Comparison of ENCODE assay signal across 28 cellular contexts in genomic region chr10:5556576-5556975, GRCh38. TPM values are rescaled to one million over a fixed set of nuclear protein-coding genes. Genes with fewer than 3 reads are reported as not detected.
A peak's percentile ranks its signal among the peaks of the same experiment; 100 is the strongest.
DNase-seq lines count a peak whose midpoint lies in the region; ATAC-seq and TF ChIP-seq lines count a peak whose summit lies in the region.
"Had no signal": no experiment of that assay in that cellular context is flagged by ENCODE, and none has a peak within 500 bp of the region (broad histone marks: within the 10 kb centered on the region; RNA-seq: fewer than 3 reads in every experiment).

No MANE protein-coding gene starts in this region.

- H3K27ac ChIP-seq in VCaP (peak overlapping the region; percentile 99), esophagus muscularis mucosa (replicated peaks in 1 of 4) (peak overlapping the region; percentile 77 to 84 (median 78)), neural progenitor cell (no peak overlapping the region), thoracic aorta (peak overlapping the region; percentile 75 to 85), PC-9 (no peak overlapping the region)
- H3K27ac ChIP-seq: BLaER1 treated with 17β-estradiol and CSF1 and Interleukin-3, amounts not matched to agents 10 nM and 100 nM; breast epithelium; neutrophil; RWPE1; WERI-Rb-1 had no signal

- no peak for ATAC-seq in thoracic aorta (ENCODE audit: insufficient number of reproducible peaks, low FRiP score, low read depth)
- ATAC-seq in HG03442 (IDR thresholded peaks at IDR 0.05; ENCODE audit: unreplicated experiment) = no peak
- ATAC-seq: activated T-helper 17 cell treated with anti-CD3 and anti-CD28 coated beads, Interleukin-2, amount 50 U/mL, for 72 hours; heart left ventricle had no signal

- no peaks in the 10 kb centered on the region for H3K9me3 Mint-ChIP-seq in neural progenitor cell
- H3K9me3 Mint-ChIP-seq: activated CD4-positive, alpha-beta T cell treated with anti-CD3 and anti-CD28 coated beads, Interleukin-2, amount 10 ng/mL, durations not matched to agents 24 days and 14 days; activated T-helper 17 cell treated with anti-CD3 and anti-CD28 coated beads, Interleukin-2, amount 50 U/mL, for 72 hours; stimulated activated naive CD8-positive, alpha-beta T cell treated with anti-CD3 and anti-CD28 coated beads, Interleukin-15, Interleukin-2, amounts not matched to agents 100 ng/mL and 50 ng/mL, for 24 hours; type B pancreatic cell had no signal

- H3K4me3 Mint-ChIP-seq in neural progenitor cell = no peak overlapping the region
- H3K4me3 Mint-ChIP-seq: activated CD4-positive, alpha-beta T cell treated with anti-CD3 and anti-CD28 coated beads, Interleukin-2, amount 10 ng/mL, durations not matched to agents 24 days and 14 days; activated T-helper 17 cell treated with anti-CD3 and anti-CD28 coated beads, Interleukin-2, amount 50 U/mL, for 72 hours; stimulated activated naive CD8-positive, alpha-beta T cell treated with anti-CD3 and anti-CD28 coated beads, Interleukin-15, Interleukin-2, amounts not matched to agents 100 ng/mL and 50 ng/mL, for 24 hours; type B pancreatic cell had no signal

- H4K20me1 ChIP-seq in neural progenitor cell (ENCODE audit: low read depth) = no peaks in the 10 kb centered on the region
- no peaks in the 10 kb centered on the region for H4K20me1 ChIP-seq in PC-9 (ENCODE audit: insufficient read depth)
- H4K20me1 ChIP-seq: BLaER1 treated with 17β-estradiol and CSF1 and Interleukin-3, amounts not matched to agents 10 nM and 100 nM had no signal

- DNase-seq in esophagus muscularis mucosa (ENCODE audit: extremely low spot score) (no peak), neural progenitor cell (ENCODE audit: low spot score) (no peak), thoracic aorta (ENCODE audit: low spot score) (no peak), PC-9 (no peak), NCI-H510A (lab: John Stamatoyannopoulos, UW) (no peak)
- DNase-seq: activated CD4-positive, alpha-beta T cell treated with anti-CD3 and anti-CD28 coated beads, Interleukin-2, amount 10 ng/mL, durations not matched to agents 24 days and 14 days; activated naive CD4-positive, alpha-beta T cell treated with anti-CD3 and anti-CD28 coated beads, Interleukin-2, amount 50 U/mL, for 16 hours; amniotic stem cell; effector CD8-positive, alpha-beta T cell; HCEC 1CT; kidney glomerular epithelial cell; mammary epithelial cell; NCI-H146; SK-N-SH; WERI-Rb-1 had no signal

- H3K27me3 Mint-ChIP-seq in neural progenitor cell (ENCODE audit: insufficient read depth, low read depth) = peaks cover 10% of the 10 kb centered on the region
- H3K27me3 Mint-ChIP-seq: stimulated activated naive CD8-positive, alpha-beta T cell treated with anti-CD3 and anti-CD28 coated beads, Interleukin-15, Interleukin-2, amounts not matched to agents 100 ng/mL and 50 ng/mL, for 24 hours had no signal

- H3K9me2 ChIP-seq in PC-9 (ENCODE audit: insufficient read depth) = no peaks in the 10 kb centered on the region
- H3K9me2 ChIP-seq: SK-N-SH had no signal

- peaks cover 0 to 95% (median 85%) of the 10 kb centered on the region in 4 donors for H3K4me1 ChIP-seq in esophagus muscularis mucosa
- H3K4me1 ChIP-seq in neural progenitor cell = peaks cover 12% of the 10 kb centered on the region
- peaks cover 33 to 98% of the 10 kb centered on the region in 2 donors for H3K4me1 ChIP-seq in thoracic aorta (ENCODE audit: control insufficient read depth in 1 of 2, low read depth in 2 of 2)
- H3K4me1 ChIP-seq in PC-9 (replicated peaks; ENCODE audit: insufficient read depth) = peaks cover 28% of the 10 kb centered on the region

- H3K36me3 ChIP-seq in esophagus muscularis mucosa = no peaks in the 10 kb centered on the region
- H3K36me3 ChIP-seq in neural progenitor cell = no peaks in the 10 kb centered on the region
- no peaks in the 10 kb centered on the region for H3K36me3 ChIP-seq in thoracic aorta
- no peaks in the 10 kb centered on the region for H3K36me3 ChIP-seq in PC-9 (ENCODE audit: low read depth)
- H3K36me3 ChIP-seq: BLaER1 treated with 17β-estradiol and CSF1 and Interleukin-3, amounts not matched to agents 10 nM and 100 nM; breast epithelium; heart left ventricle; neutrophil; prostate gland; WERI-Rb-1 had no signal

- H3K9me3 ChIP-seq in esophagus muscularis mucosa (no peaks in the 10 kb centered on the region), neural progenitor cell (ENCODE audit: low read depth) (no peaks in the 10 kb centered on the region), thoracic aorta (no peaks in the 10 kb centered on the region), PC-9 (ENCODE audit: insufficient read depth, low read depth) (no peaks in the 10 kb centered on the region)
- H3K9me3 ChIP-seq: BLaER1 treated with 17β-estradiol and CSF1 and Interleukin-3, amounts not matched to agents 10 nM and 100 nM; breast epithelium; heart left ventricle; neutrophil; prostate gland; SK-N-SH had no signal

- no peak overlapping the region for H3K4me3 ChIP-seq in esophagus muscularis mucosa
- H3K4me3 ChIP-seq in neural progenitor cell = no peak overlapping the region
- H3K4me3 ChIP-seq in thoracic aorta = no peak overlapping the region
- H3K4me3 ChIP-seq in PC-9 = no peak overlapping the region
- H3K4me3 ChIP-seq: BLaER1 treated with 17β-estradiol and CSF1 and Interleukin-3, amounts not matched to agents 10 nM and 100 nM; breast epithelium; heart left ventricle; prostate gland had no signal

- intact Hi-C loops in esophagus muscularis mucosa (cut with DNase I) = no loop called here
- intact Hi-C loops in PC-9 (cut with micrococcal nuclease; ENCODE audit: unreplicated experiment) = no loop called here

- 83% methylated on average over 11 of the region's 11 CpGs for WGBS in esophagus muscularis mucosa

- H3F3A ChIP-seq in neural progenitor cell (ENCODE audit: low read depth) = no peaks in the 10 kb centered on the region
- peaks cover 17% of the 10 kb centered on the region for H3F3A ChIP-seq in PC-9 (ENCODE audit: insufficient read depth, low read depth)

- H3K27ac Mint-ChIP-seq in neural progenitor cell = peak overlapping the region; percentile 63
- H3K27ac Mint-ChIP-seq: activated CD4-positive, alpha-beta T cell treated with anti-CD3 and anti-CD28 coated beads, Interleukin-2, amount 10 ng/mL, durations not matched to agents 24 days and 14 days; activated T-helper 17 cell treated with anti-CD3 and anti-CD28 coated beads, Interleukin-2, amount 50 U/mL, for 72 hours; stimulated activated naive CD8-positive, alpha-beta T cell treated with anti-CD3 and anti-CD28 coated beads, Interleukin-15, Interleukin-2, amounts not matched to agents 100 ng/mL and 50 ng/mL, for 24 hours; type B pancreatic cell had no signal

- H3K4me2 ChIP-seq in neural progenitor cell = no peak overlapping the region
- H3K4me2 ChIP-seq in PC-9 = no peak overlapping the region
- H3K4me2 ChIP-seq: BLaER1 treated with 17β-estradiol and CSF1 and Interleukin-3, amounts not matched to agents 10 nM and 100 nM; SK-N-SH had no signal

- no peaks in the 10 kb centered on the region for H3K36me3 Mint-ChIP-seq in neural progenitor cell
- H3K36me3 Mint-ChIP-seq: type B pancreatic cell had no signal

- TF ChIP-seq EP300 in esophagus muscularis mucosa (IDR thresholded peaks at IDR 0.05) = no peak

- H3K79me2 ChIP-seq in neural progenitor cell (ENCODE audit: low read depth) (no peaks in the 10 kb centered on the region), PC-9 (ENCODE audit: low read depth) (no peaks in the 10 kb centered on the region)

- H3K9ac ChIP-seq in neural progenitor cell = no peak overlapping the region
- H3K9ac ChIP-seq: BLaER1 treated with 17β-estradiol and CSF1 and Interleukin-3, amounts not matched to agents 10 nM and 100 nM; SK-N-SH had no signal

- H3K4me1 Mint-ChIP-seq in neural progenitor cell = peaks cover 40% of the 10 kb centered on the region

- H2AFZ ChIP-seq in neural progenitor cell (replicated peaks) = no peak overlapping the region
- no peak overlapping the region for H2AFZ ChIP-seq in PC-9

- no peaks in the 10 kb centered on the region for H3K27me3 ChIP-seq in esophagus muscularis mucosa
- no peaks in the 10 kb centered on the region for H3K27me3 ChIP-seq in neural progenitor cell
- H3K27me3 ChIP-seq in thoracic aorta (replicated peaks; ENCODE audit: insufficient read depth) = no peaks in the 10 kb centered on the region
- no peaks in the 10 kb centered on the region for H3K27me3 ChIP-seq in PC-9 (ENCODE audit: insufficient read depth, low read depth)
- H3K27me3 ChIP-seq: BLaER1 treated with 17β-estradiol and CSF1 and Interleukin-3, amounts not matched to agents 10 nM and 100 nM; breast epithelium; heart left ventricle; neutrophil had no signal

- TF ChIP-seq CTCF in VCaP (conservative IDR thresholded peaks at IDR 0.05) (no peak), esophagus muscularis mucosa (IDR thresholded peaks at IDR 0.05) (no peak), neural progenitor cell (IDR thresholded peaks at IDR 0.05) (no peak), thoracic aorta (IDR thresholded peaks at IDR 0.05) (no peak), PC-9 (conservative IDR thresholded peaks at IDR 0.05) (no peak)

- POLR2A ChIA-PET in PC-9 (lab: Charles Lee; ENCODE audit: unreplicated experiment) = no interaction called here

- no peak for TF ChIP-seq POLR2A in esophagus muscularis mucosa (IDR thresholded peaks at IDR 0.05; ENCODE audit: low read depth)

- BruUV-seq in PC-9 (replicated peaks; lab: Mats Ljungman, UMichigan) = no TSS peak

- CTCF ChIA-PET in PC-9 (lab: Charles Lee) = no interaction called here

RNA-seq across cellular contexts. Expression of gene CALML3, which starts 31.8 kb away (rescaled TPM):
- total RNA-seq in esophagus muscularis mucosa (not detected), neural progenitor cell (ENCODE audit: low replicate concordance) (not detected in 2 replicates), thoracic aorta (not detected), PC-9 (2021) (not detected in 2 replicates)
- total RNA-seq: activated CD4-positive, alpha-beta T cell treated with anti-CD3 and anti-CD28 coated beads, Interleukin-2, amount 10 ng/mL, durations not matched to agents 24 days and 14 days; activated T-helper 17 cell treated with anti-CD3 and anti-CD28 coated beads, Interleukin-2, amount 50 U/mL, for 72 hours; epithelial cell of proximal tubule; heart left ventricle; NCI-H460 had no signal

RNA-seq across cellular contexts. Expression of gene CALML5, which starts 57.2 kb away (rescaled TPM):
- total RNA-seq in esophagus muscularis mucosa (not detected), neural progenitor cell (ENCODE audit: low replicate concordance) (not detected in 2 replicates), thoracic aorta (1 to 10 TPM in 1 of 2 donors, not detected in 1; 3.7 TPM), PC-9 (2021) (3.0 and 6.3 TPM in 2 replicates)
- total RNA-seq: activated CD4-positive, alpha-beta T cell treated with anti-CD3 and anti-CD28 coated beads, Interleukin-2, amount 10 ng/mL, durations not matched to agents 24 days and 14 days; activated T-helper 17 cell treated with anti-CD3 and anti-CD28 coated beads, Interleukin-2, amount 50 U/mL, for 72 hours; epithelial cell of proximal tubule; heart left ventricle; mammary epithelial cell; NCI-H460 had no signal

Comparison
In these comparisons a context has a peak if more than half of its experiments do, and no peak if none do; other contexts are left out.
1. H3K27ac ChIP-seq: peak in VCaP (single experiment), esophagus muscularis mucosa (4 of 4) and thoracic aorta (2 of 2); none in neural progenitor cell (single experiment) and PC-9 (single experiment).